ENCODE assay signal across 20 cellular contexts in genomic region chr16:21208831-21209230, GRCh38. TPM values are rescaled to one million over a fixed set of nuclear protein-coding genes. Genes with fewer than 3 reads are reported as not detected.
"Had no signal": no experiment of that assay in that cellular context is flagged by ENCODE, and none has a peak within 500 bp of the region (broad histone marks: within the 10 kb centered on the region; RNA-seq: fewer than 3 reads in every experiment).

No MANE protein-coding gene starts in this region.

- DNase-seq: Kasumi-1, MM.1S, NCI-H1092 treated with DMSO at 0.1 percent for 48 hours, NCI-H1436, NCI-H187, NCI-H2081, NCI-H2107, NCI-H2171 treated with DMSO at 0.1 percent for 48 hours, NCI-H345, NCI-H446 treated with DMSO at 0.1 percent for 48 hours, NCI-H510A treated with DMSO at 0.1 percent for 48 hours, NCI-H526, NCI-H82, Right ventricle myocardium superior, RPMI8226, SIG-M5 had no signal

RNA-seq across cellular contexts. Expression of gene ZP2, which starts 2.5 kb away (rescaled TPM):
- total RNA-seq: K562; M059J; Right ventricle myocardium superior; SJSA1; T-helper 1 cell treated with Interleukin-12 subunit alpha and Interleukin-12 subunit beta and Interleukin-4 antibody, amounts not matched to agents 30 ng/mL and 1 ng/mL, for 36 hours had no signal

RNA-seq across cellular contexts. Expression of gene ANKS4B, which starts 24.7 kb away (rescaled TPM):
- total RNA-seq: K562; M059J; Right ventricle myocardium superior; SJSA1; T-helper 1 cell treated with Interleukin-12 subunit alpha and Interleukin-12 subunit beta and Interleukin-4 antibody, amounts not matched to agents 30 ng/mL and 1 ng/mL, for 36 hours had no signal

RNA-seq across cellular contexts. Expression of gene DNAH3, which starts 58.2 kb away (rescaled TPM):
- total RNA-seq: M059J had no signal
